Comparison of ENCODE assay signal across 8 cellular contexts in the genomic region with DNA sequence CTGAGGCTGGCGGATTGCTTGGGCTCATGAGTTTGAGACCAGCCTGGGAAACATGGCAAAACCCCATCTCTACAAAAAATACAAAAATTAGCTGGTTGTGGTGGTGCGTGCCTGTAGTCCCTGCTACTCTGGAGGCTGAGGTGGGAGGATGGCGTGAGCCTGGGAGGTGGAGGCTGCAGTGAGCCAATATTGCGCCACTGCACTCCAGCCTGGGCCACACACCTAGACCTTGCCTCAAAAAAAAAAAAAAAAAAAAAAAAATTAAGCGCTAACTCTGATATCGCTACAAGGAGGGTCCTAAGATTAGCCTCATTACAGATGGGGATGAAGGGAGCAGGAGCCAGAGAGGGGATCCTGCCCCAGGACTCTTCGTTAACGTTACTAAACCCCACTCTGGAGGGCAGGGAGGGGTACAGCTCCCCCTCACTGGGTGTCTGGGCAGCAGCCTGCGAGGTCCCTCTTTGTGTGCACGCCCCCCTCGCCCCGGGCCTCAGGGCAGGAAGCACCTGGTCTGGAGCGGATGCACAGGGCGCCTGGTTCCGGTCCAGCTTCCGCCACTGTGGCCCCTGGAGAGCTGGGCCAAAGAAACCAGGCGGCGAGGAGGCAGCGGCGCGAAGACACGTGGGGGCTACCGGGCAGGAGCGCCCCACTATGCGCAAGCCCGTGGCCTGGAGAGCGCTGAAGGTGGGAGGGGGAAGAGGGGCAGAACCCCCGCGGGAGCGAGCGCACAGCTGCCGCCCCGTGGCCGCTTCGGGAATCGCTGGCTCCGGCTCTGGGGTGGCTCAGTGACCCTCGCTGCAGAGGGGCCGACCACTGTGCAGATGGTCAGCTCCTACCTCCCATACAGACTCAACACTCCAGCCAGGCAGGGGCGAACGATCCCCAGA. TPM values are rescaled to one million over a fixed set of nuclear protein-coding genes. Genes with fewer than 3 reads are reported as not detected.
DNase-seq lines count a peak whose midpoint lies in the region; ATAC-seq and TF ChIP-seq lines count a peak whose summit lies in the region.

No MANE protein-coding gene starts in this region.

- POLR2A ChIA-PET in activated B cell treated with CpG ODN at 0.5 μM for 24 hours (lab: Charles Lee) = interaction anchor here (0.6 to 8.8 kb wide), 28 partner anchors 8 to 1488 kb away, joined by 3 to 158 read pairs (median 6); partner anchors contain the start of genes FARSA, GCDH, IER2 and JUNB

- CTCF ChIA-PET in activated B cell treated with CpG ODN at 0.5 μM for 24 hours (lab: Charles Lee) = interaction anchor here (0.7 to 2.8 kb wide), 11 partner anchors 9 to 485 kb away, joined by 3 to 47 read pairs (median 3); partner anchors contain the start of genes IER2, NACC1 and STX10

- peak overlapping the region; percentile 88 for H3K4me3 Mint-ChIP-seq in activated B cell treated with CpG ODN at 0.5 μM for 24 hours
- peak overlapping the region; percentile 81 for H3K4me3 Mint-ChIP-seq in central memory CD8-positive, alpha-beta T cell

- H3K4me1 ChIP-seq in lung (ENCODE audit: control insufficient read depth in 2 of 2, insufficient read depth in 2 of 2, low read length in 2 of 2) = peaks cover 0 to 18% of the 10 kb centered on the region in 2 donors

- peaks cover 69% of the 10 kb centered on the region for H3K4me1 Mint-ChIP-seq in activated B cell treated with CpG ODN at 0.5 μM for 24 hours
- peaks cover 28% of the 10 kb centered on the region for H3K4me1 Mint-ChIP-seq in central memory CD8-positive, alpha-beta T cell

- ATAC-seq in HG03045 (IDR thresholded peaks at IDR 0.05; ENCODE audit: unreplicated experiment) (peak; percentile 31), activated B cell treated with CpG ODN at 0.5 μM for 24 hours (ENCODE audit: low read depth) (peak; percentile 56), lung (ENCODE audit: insufficient read depth, low FRiP score) (no peak), GM18870 (IDR thresholded peaks at IDR 0.05; ENCODE audit: unreplicated experiment) (no peak)
- peak; percentile 10 for ATAC-seq in central memory CD8-positive, alpha-beta T cell (replicated peaks; ENCODE audit: extremely low read depth, poor library complexity, severe bottlenecking)

- H3K27ac ChIP-seq in lung (ENCODE audit: low read depth in 1 of 2, low read length in 1 of 2) = peak overlapping the region; percentile 69 to 91

- H3K36me3 ChIP-seq in GM06990 (ENCODE audit: control insufficient read depth, insufficient read depth, low read length) (peaks cover 2% of the 10 kb centered on the region), lung (ENCODE audit: control insufficient read depth in 2 of 2, insufficient read depth in 2 of 2, low read length in 2 of 2) (peaks cover 0 to 17% of the 10 kb centered on the region in 2 donors)

- TF ChIP-seq CTCF in GM06990 (IDR thresholded peaks at IDR 0.05; ENCODE audit: insufficient read depth, low read length, poor library complexity, severe bottlenecking) (peak; percentile 98), activated B cell treated with CpG ODN at 0.5 μM for 24 hours (IDR thresholded peaks at IDR 0.05) (peak; percentile 86), lung (IDR thresholded peaks at IDR 0.05; ENCODE audit: control extremely low read depth, extremely low read depth) (peak; percentile 46)

- H3K27me3 Mint-ChIP-seq in activated B cell treated with CpG ODN at 0.5 μM for 24 hours = no peaks in the 10 kb centered on the region
- no peaks in the 10 kb centered on the region for H3K27me3 Mint-ChIP-seq in central memory CD8-positive, alpha-beta T cell

- H3K9me3 Mint-ChIP-seq in activated B cell treated with CpG ODN at 0.5 μM for 24 hours = no peaks in the 10 kb centered on the region
- H3K9me3 Mint-ChIP-seq in central memory CD8-positive, alpha-beta T cell = no peaks in the 10 kb centered on the region

- DNase-seq in GM06990 (ENCODE audit: extremely low read depth, insufficient read length) (peak; percentile 90), activated B cell treated with CpG ODN at 0.5 μM for 24 hours (peak; percentile 86), lung (ENCODE audit: low spot score) (peak; percentile 60), NCI-H1048 (lab: John Stamatoyannopoulos, UW) (no peak)
- DNase-seq in central memory CD8-positive, alpha-beta T cell (ENCODE audit: low spot score in 2 of 2) = peak in 1 of 2 donors; percentile 53
- peak; percentile 56 for DNase-seq in stimulated activated naive CD4-positive, alpha-beta T cell treated with Interleukin-2 at 50 U/mL for 16 hours (lab: John Stamatoyannopoulos, UW)

- WGBS in lung, 2 donors = 13 to 31% methylated on average over 38 to 41 of the region's 41 CpGs

- H3K27me3 ChIP-seq in GM06990 (replicated peaks; ENCODE audit: control insufficient read depth, insufficient read depth, low read length) (no peaks in the 10 kb centered on the region), lung (ENCODE audit: control insufficient read depth, insufficient read depth) (no peaks in the 10 kb centered on the region)

- peak overlapping the region; percentile 98 for H3K27ac Mint-ChIP-seq in activated B cell treated with CpG ODN at 0.5 μM for 24 hours
- peak overlapping the region; percentile 74 for H3K27ac Mint-ChIP-seq in central memory CD8-positive, alpha-beta T cell (ENCODE audit: low read depth)

- intact Hi-C loops in activated B cell treated with CpG ODN at 0.5 μM for 24 hours (cut with micrococcal nuclease) = loop anchor here (1.0 to 5.0 kb wide), 10 partner anchors 10 to 1425 kb away; partner anchors contain the start of genes IER2, JUNB, MAST1 and STX10

- peaks cover 22% of the 10 kb centered on the region for H3K36me3 Mint-ChIP-seq in activated B cell treated with CpG ODN at 0.5 μM for 24 hours (ENCODE audit: low read depth)
- H3K36me3 Mint-ChIP-seq in central memory CD8-positive, alpha-beta T cell (ENCODE audit: insufficient read depth) = peaks cover 14% of the 10 kb centered on the region

- H3K4me3 ChIP-seq in GM06990 (replicated peaks; ENCODE audit: low read depth, low read length) = peak overlapping the region; percentile 63
- peak overlapping the region; percentile 8 for H3K4me3 ChIP-seq in lung

- H3K9me3 ChIP-seq in lung (ENCODE audit: control insufficient read depth in 2 of 2, insufficient read depth in 1 of 2, low read length in 1 of 2) = no peaks in the 10 kb centered on the region

RNA-seq across cellular contexts. Expression of gene LYL1, which starts 1.5 kb away (rescaled TPM):
- 67.1 and 74.8 TPM in 2 replicates for total RNA-seq in activated B cell treated with CpG ODN at 0.5 μM for 24 hours
- 10 to 100 TPM; 12.9 to 25.9 TPM for total RNA-seq in lung
- polyA plus RNA-seq in lung = 10 to 100 TPM; 15.5 to 34.1 TPM

RNA-seq across cellular contexts. Expression of gene TRMT1, which starts 12.3 kb away (rescaled TPM):
- total RNA-seq in activated B cell treated with CpG ODN at 0.5 μM for 24 hours (111 and 113 TPM in 2 replicates), lung (10 to 100 TPM; 14.4 to 41.4 TPM)
- 10 to 100 TPM; 46.1 to 48.2 TPM for polyA plus RNA-seq in lung

RNA-seq across cellular contexts. Expression of gene NACC1, which starts 13.9 kb away (rescaled TPM):
- total RNA-seq in activated B cell treated with CpG ODN at 0.5 μM for 24 hours (62.1 and 68.8 TPM in 2 replicates), lung (10 to 100 TPM; 18.4 to 94.8 TPM)
- 10 to 100 TPM; 51.6 to 64.9 TPM for polyA plus RNA-seq in lung

RNA-seq across cellular contexts. Expression of gene STX10, which starts 46.0 kb away (rescaled TPM):
- total RNA-seq in activated B cell treated with CpG ODN at 0.5 μM for 24 hours (41.7 and 43.6 TPM in 2 replicates), lung (10 to 100 TPM; 45.8 to 94.3 TPM)
- 100 to 1,000 TPM; 128 to 136 TPM for polyA plus RNA-seq in lung

RNA-seq across cellular contexts. Expression of gene IER2, which starts 46.0 kb away (rescaled TPM):
- 116 and 119 TPM in 2 replicates for total RNA-seq in activated B cell treated with CpG ODN at 0.5 μM for 24 hours
- 10 to 100 TPM; 29.8 to 93.5 TPM for total RNA-seq in lung
- polyA plus RNA-seq in lung = 100 to 1,000 TPM in 1 of 2 donors, 10 to 100 TPM in 1; 92.5 to 242 TPM

Comparison
In these comparisons a context has a peak if more than half of its experiments do, and no peak if none do; other contexts are left out.
1. CTCF ChIP-seq: peak in every context shown above with its lines; median percentile 98 in GM06990; 86 in activated B cell treated with CpG ODN at 0.5 μM for 24 hours; 46 in lung.
2. ATAC-seq: peak in HG03045 (single experiment), activated B cell treated with CpG ODN at 0.5 μM for 24 hours (single experiment) and central memory CD8-positive, alpha-beta T cell (single experiment); none in lung (single experiment) and GM18870 (single experiment).